24 cellular contexts compared by ENCODE assay signal in the genomic region with DNA sequence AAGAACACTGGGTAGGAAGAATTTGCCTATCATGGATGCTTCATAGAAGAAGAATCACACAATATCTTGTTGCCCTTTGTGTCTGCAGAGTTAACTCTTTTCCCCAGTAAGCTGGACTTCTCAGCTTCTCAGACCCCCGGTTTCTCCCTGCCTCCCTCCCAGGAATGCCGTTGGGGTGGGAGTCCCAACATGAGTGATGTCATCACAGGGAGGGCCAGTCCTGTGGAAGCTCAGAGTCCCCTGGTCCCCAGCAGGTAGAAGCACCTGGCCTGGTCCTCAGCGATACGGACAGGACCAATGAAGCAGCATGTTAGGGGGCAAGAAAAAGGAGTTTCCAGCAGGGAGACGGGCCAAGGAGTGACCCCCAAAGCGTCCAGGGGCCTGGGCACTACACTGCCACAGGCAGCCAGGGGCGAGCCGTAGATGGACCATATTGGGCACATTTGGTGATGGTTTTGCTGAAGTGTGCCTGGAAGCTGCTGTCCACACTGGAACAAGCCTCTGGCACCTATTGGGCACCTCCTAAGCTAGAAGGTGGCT.
DNase-seq lines count a peak whose midpoint lies in the region; ATAC-seq and TF ChIP-seq lines count a peak whose summit lies in the region.
"Had no signal": no experiment of that assay in that cellular context is flagged by ENCODE, and none has a peak within 500 bp of the region (broad histone marks: within the 10 kb centered on the region; RNA-seq: fewer than 3 reads in every experiment).

No MANE protein-coding gene starts in this region.

- H3K14ac ChIP-seq in neuronal stem cell (ENCODE audit: low read length), result peak overlapping the region; percentile 25

- peak overlapping the region; percentile 51 for H2BK12ac ChIP-seq in neuronal stem cell (ENCODE audit: low read length)

- H2BK120ac ChIP-seq in neuronal stem cell (ENCODE audit: low read depth, low read length), result no peak overlapping the region

- H3K9ac ChIP-seq in neuronal stem cell (ENCODE audit: low read depth, low read length, poor library complexity), result no peak overlapping the region
- H3K9ac ChIP-seq: GM23248 had no signal

- DNase-seq in heart left ventricle (no peak), left ventricle myocardium superior (no peak), esophagus muscularis mucosa (ENCODE audit: extremely low spot score) (no peak), neuronal stem cell (ENCODE audit: low spot score) (no peak), NCI-H187 treated with DMSO at 0.1 percent for 48 hours (lab: John Stamatoyannopoulos, UW) (no peak), NCI-H146 treated with DMSO at 0.1 percent for 48 hours (lab: John Stamatoyannopoulos, UW; ENCODE audit: unreplicated experiment) (no peak), NCI-H2227 treated with DMSO at 0.1 percent for 48 hours (lab: John Stamatoyannopoulos, UW) (no peak)
- DNase-seq: activated CD4-positive, alpha-beta T cell treated with anti-CD3 and anti-CD28 coated beads for 4 hours; Calu3; effector CD8-positive, alpha-beta T cell; glutamatergic neuron; GM23248; HFFc6; IMR-90; NCI-H146; NCI-H446 treated with DMSO at 0.1 percent for 48 hours; pancreas; retina; stimulated activated CD4-positive, alpha-beta T cell treated with anti-CD3 and anti-CD28 coated beads, Interleukin-2, amount 100 ng/mL, for 48 hours; stimulated activated naive CD8-positive, alpha-beta T cell treated with anti-CD3 and anti-CD28 coated beads, Interleukin-15, amount 100 ng/mL, for 72 hours; thyroid gland; WERI-Rb-1 had no signal

- no peak overlapping the region for H4K8ac ChIP-seq in neuronal stem cell (ENCODE audit: low read depth, low read length)

- intact Hi-C loops in heart left ventricle (cut with DNase I), result loop anchor here in 3 of 10 donors (10.0 kb wide), 3 partner anchors 132 to 278 kb away; a partner anchor contains a TSS
- intact Hi-C loops in left ventricle myocardium superior (cut with micrococcal nuclease), result no loop called here
- intact Hi-C loops in esophagus muscularis mucosa (cut with DNase I), result no loop called here

- no peak overlapping the region for H2BK15ac ChIP-seq in neuronal stem cell (ENCODE audit: low read length)

- no peak for TF ChIP-seq EP300 in esophagus muscularis mucosa (IDR thresholded peaks at IDR 0.05)

- no peak overlapping the region for H4K91ac ChIP-seq in neuronal stem cell (ENCODE audit: low read depth, low read length, poor library complexity)

- no peak for TF ChIP-seq POLR2A in heart left ventricle (IDR thresholded peaks at IDR 0.05)
- TF ChIP-seq POLR2A in esophagus muscularis mucosa (IDR thresholded peaks at IDR 0.05; ENCODE audit: low read depth), result no peak

- H3K18ac ChIP-seq in neuronal stem cell (ENCODE audit: low read length), result peak overlapping the region; percentile 6

- H3K23ac ChIP-seq in neuronal stem cell (ENCODE audit: low read depth, low read length, poor library complexity), result no peak overlapping the region

- H3K27ac ChIP-seq in heart left ventricle (peak overlapping the region in 10 of 12 donors; percentile 5 to 76 (median 58)), esophagus muscularis mucosa (replicated peaks in 1 of 4) (peak overlapping the region in 3 of 4 donors; percentile 10 to 49 (median 19)), neuronal stem cell (replicated peaks; ENCODE audit: low read length) (no peak overlapping the region), urinary bladder (ENCODE audit: low read depth) (peak overlapping the region; percentile 51)
- H3K27ac ChIP-seq: GM23248, SJSA1, WERI-Rb-1 had no signal

- no peak overlapping the region for H3K4me2 ChIP-seq in neuronal stem cell (ENCODE audit: insufficient read depth, low read length, poor library complexity, severe bottlenecking)

- H3K4ac ChIP-seq in neuronal stem cell (ENCODE audit: low read length), result no peak overlapping the region

- H3K36me3 ChIP-seq in heart left ventricle (no peaks in the 10 kb centered on the region), esophagus muscularis mucosa (no peaks in the 10 kb centered on the region), neuronal stem cell (replicated peaks in 1 of 2; ENCODE audit: control insufficient read depth in 2 of 2, insufficient read depth in 2 of 2, low read length in 2 of 2) (no peaks in the 10 kb centered on the region), urinary bladder (ENCODE audit: insufficient read depth) (no peaks in the 10 kb centered on the region)
- H3K36me3 ChIP-seq: pancreas, SJSA1, thyroid gland, WERI-Rb-1 had no signal

- TF ChIP-seq CTCF in heart left ventricle (IDR thresholded peaks at IDR 0.05) (no peak), esophagus muscularis mucosa (IDR thresholded peaks at IDR 0.05) (no peak)

- H3K27me3 ChIP-seq in heart left ventricle (no peaks in the 10 kb centered on the region), esophagus muscularis mucosa (no peaks in the 10 kb centered on the region), neuronal stem cell (ENCODE audit: control insufficient read depth in 3 of 3, insufficient read depth in 3 of 3, low read depth in 1 of 3, low read length in 3 of 3) (peaks cover 0 to 40% (median 0%) of the 10 kb centered on the region in 3 experiments)
- H3K27me3 ChIP-seq: pancreas, thyroid gland had no signal

- no peak overlapping the region for H2BK5ac ChIP-seq in neuronal stem cell (ENCODE audit: low read length)

- WGBS in heart left ventricle, 4 donors, result 86 to 97% (median 90%) methylated on average over 7 to 8 of the region's 8 CpGs
- 84% methylated on average over 7 of the region's 8 CpGs for WGBS in esophagus muscularis mucosa
- WGBS in neuronal stem cell (ENCODE audit: extremely low coverage in 2 of 2, insufficient read length in 2 of 2, insufficient replicate concordance in 1 of 2), 2 donors, result no CpG with 5 or more reads among the region's 8 CpGs
- 84% methylated on average over 8 of the region's 8 CpGs for WGBS in urinary bladder

- no peak overlapping the region for H2AK5ac ChIP-seq in neuronal stem cell (ENCODE audit: low read depth, low read length)

- ATAC-seq in heart left ventricle (no peak), left ventricle myocardium superior (no peak)
- ATAC-seq: stimulated activated naive CD8-positive, alpha-beta T cell treated with anti-CD3 and anti-CD28 coated beads, Interleukin-15, amount 100 ng/mL, for 72 hours had no signal

- H3K79me1 ChIP-seq in neuronal stem cell (ENCODE audit: low read depth, low read length), result no peaks in the 10 kb centered on the region

- no peak overlapping the region for H2AFZ ChIP-seq in neuronal stem cell (ENCODE audit: low read length)
- H2AFZ ChIP-seq: GM23248 had no signal

- H3K9me3 ChIP-seq in heart left ventricle, result no peaks in the 10 kb centered on the region
- no peaks in the 10 kb centered on the region for H3K9me3 ChIP-seq in esophagus muscularis mucosa
- H3K9me3 ChIP-seq in neuronal stem cell (replicated peaks in 1 of 2; ENCODE audit: control insufficient read depth in 2 of 2, insufficient read depth in 1 of 2, low read depth in 1 of 2, low read length in 2 of 2), result no peaks in the 10 kb centered on the region
- H3K9me3 ChIP-seq: pancreas, SJSA1, thyroid gland had no signal

- H3K4me3 ChIP-seq in heart left ventricle (no peak overlapping the region), esophagus muscularis mucosa (no peak overlapping the region), neuronal stem cell (ENCODE audit: low read length in 2 of 2) (no peak overlapping the region), urinary bladder (ENCODE audit: low read depth, low read length) (no peak overlapping the region)
- H3K4me3 ChIP-seq: GM23248, pancreas, SJSA1, thyroid gland had no signal

- peaks cover 2 to 50% (median 34%) of the 10 kb centered on the region in 12 donors for H3K4me1 ChIP-seq in heart left ventricle
- peaks cover 19 to 40% (median 33%) of the 10 kb centered on the region in 4 donors for H3K4me1 ChIP-seq in esophagus muscularis mucosa
- peaks cover 0 to 18% of the 10 kb centered on the region in 2 donors for H3K4me1 ChIP-seq in neuronal stem cell (ENCODE audit: control insufficient read depth in 2 of 2, insufficient read depth in 1 of 2, low read depth in 1 of 2, low read length in 2 of 2)
- no peaks in the 10 kb centered on the region for H3K4me1 ChIP-seq in urinary bladder (ENCODE audit: insufficient read depth)
